27 cellular contexts compared by ENCODE assay signal in genomic region chr2:233459426-233459825, GRCh38.
"Had no signal": no experiment of that assay in that cellular context is flagged by ENCODE, and none has a peak within 500 bp of the region (broad histone marks: within the 10 kb centered on the region; RNA-seq: fewer than 3 reads in every experiment).

No MANE protein-coding gene starts in this region.

- H3K27ac ChIP-seq: brain microvascular endothelial cell, KMS-11, PC-9, SK-N-MC had no signal

- H3K4me2 ChIP-seq: KMS-11, PC-9 had no signal

- H3K27me3 ChIP-seq: brain microvascular endothelial cell, SJCRH30 had no signal

- H3K9me3 ChIP-seq: SJCRH30 had no signal

- H2AFZ ChIP-seq: PC-9 had no signal

- H3K27ac Mint-ChIP-seq: activated CD4-positive, alpha-beta T cell treated with anti-CD3 and anti-CD28 coated beads, Interleukin-2, amount 10 ng/mL, durations not matched to agents 24 days and 14 days; activated CD8-positive, alpha-beta T cell treated with anti-CD3 and anti-CD28 coated beads for 36 hours; activated naive CD4-positive, alpha-beta T cell treated with anti-CD3 and anti-CD28 coated beads, Interleukin-2, amount 50 U/mL, for 24 hours; activated T-cell treated with anti-CD3 and anti-CD28 coated beads, Interleukin-2, amount 50 U/mL, for 72 hours; activated T-helper 17 cell treated with anti-CD3 and anti-CD28 coated beads, Interleukin-2, amount 50 U/mL, for 72 hours had no signal

- H3K4me3 ChIP-seq: PC-9, SJCRH30, SK-N-MC had no signal

- H3K9me3 Mint-ChIP-seq: activated CD4-positive, alpha-beta T cell treated with anti-CD3 and anti-CD28 coated beads, Interleukin-2, amount 10 ng/mL, durations not matched to agents 24 days and 14 days; activated CD8-positive, alpha-beta T cell treated with anti-CD3 and anti-CD28 coated beads for 36 hours; activated naive CD4-positive, alpha-beta T cell treated with anti-CD3 and anti-CD28 coated beads, Interleukin-2, amount 50 U/mL, for 24 hours; activated T-cell treated with anti-CD3 and anti-CD28 coated beads, Interleukin-2, amount 50 U/mL, for 72 hours; activated T-helper 17 cell treated with anti-CD3 and anti-CD28 coated beads, Interleukin-2, amount 50 U/mL, for 72 hours had no signal

- H3K4me3 Mint-ChIP-seq: activated CD4-positive, alpha-beta T cell treated with anti-CD3 and anti-CD28 coated beads, Interleukin-2, amount 10 ng/mL, durations not matched to agents 24 days and 14 days; activated CD8-positive, alpha-beta T cell treated with anti-CD3 and anti-CD28 coated beads for 36 hours; activated naive CD4-positive, alpha-beta T cell treated with anti-CD3 and anti-CD28 coated beads, Interleukin-2, amount 50 U/mL, for 24 hours; activated T-cell treated with anti-CD3 and anti-CD28 coated beads, Interleukin-2, amount 50 U/mL, for 72 hours; activated T-helper 17 cell treated with anti-CD3 and anti-CD28 coated beads, Interleukin-2, amount 50 U/mL, for 72 hours had no signal

- H3K27me3 Mint-ChIP-seq: activated CD4-positive, alpha-beta T cell treated with anti-CD3 and anti-CD28 coated beads, Interleukin-2, amount 10 ng/mL, durations not matched to agents 24 days and 14 days; activated CD8-positive, alpha-beta T cell treated with anti-CD3 and anti-CD28 coated beads for 36 hours; activated naive CD4-positive, alpha-beta T cell treated with anti-CD3 and anti-CD28 coated beads, Interleukin-2, amount 50 U/mL, for 24 hours; activated T-helper 17 cell treated with anti-CD3 and anti-CD28 coated beads, Interleukin-2, amount 50 U/mL, for 72 hours had no signal

- H3K4me1 Mint-ChIP-seq: activated naive CD4-positive, alpha-beta T cell treated with anti-CD3 and anti-CD28 coated beads, Interleukin-2, amount 50 U/mL, for 24 hours; activated T-helper 17 cell treated with anti-CD3 and anti-CD28 coated beads, Interleukin-2, amount 50 U/mL, for 72 hours had no signal

- DNase-seq: activated CD4-positive, alpha-beta T cell treated with anti-CD3 and anti-CD28 coated beads, Interleukin-2, amount 10 ng/mL, durations not matched to agents 24 days and 14 days; activated CD4-positive, alpha-beta T cell treated with anti-CD3 and anti-CD28 coated beads, Interleukin-2, amount 50 U/mL, for 4 hours; activated CD8-positive, alpha-beta T cell treated with anti-CD3 and anti-CD28 coated beads for 36 hours; activated effector memory CD4-positive, alpha-beta T cell treated with anti-CD3 and anti-CD28 coated beads, Interleukin-2, amount 50 U/mL, for 16 hours; activated naive CD4-positive, alpha-beta T cell; activated T-cell treated with anti-CD3 and anti-CD28 coated beads, Interleukin-2, amount 50 U/mL, for 1 hour; activated T-cell treated with anti-CD3 and anti-CD28 coated beads, Interleukin-2, amount 50 U/mL, for 72 hours; amniotic stem cell; brain microvascular endothelial cell; central memory CD4-positive, alpha-beta T cell; MM.1S; MV-4-11; NCI-H1092; NCI-H1436 treated with DMSO at 0.1 percent for 48 hours; NCI-H1694 treated with DMSO at 0.1 percent for 48 hours; NCI-H2029; NCI-H510A; NCI-H526; NCI-H748 treated with DMSO at 0.1 percent for 48 hours; PC-9; SHP77; SJCRH30; T1000 had no signal

- ATAC-seq: activated CD8-positive, alpha-beta T cell treated with anti-CD3 and anti-CD28 coated beads for 36 hours; activated T-cell treated with anti-CD3 and anti-CD28 coated beads, Interleukin-2, amount 50 U/mL, for 72 hours; activated T-helper 17 cell treated with anti-CD3 and anti-CD28 coated beads, Interleukin-2, amount 50 U/mL, for 72 hours had no signal
